ENCODE assay signal across 24 cellular contexts in genomic region chr6:131877999-131878789, GRCh38.
"Had no signal": no experiment of that assay in that cellular context is flagged by ENCODE, and none has a peak within 500 bp of the region (broad histone marks: within the 10 kb centered on the region; RNA-seq: fewer than 3 reads in every experiment).

No MANE protein-coding gene starts in this region.

- H3K36me3 ChIP-seq: cardiac muscle cell had no signal

- H3K27ac ChIP-seq: cardiac muscle cell, dorsolateral prefrontal cortex, hepatocyte, skin epidermis, tibial nerve had no signal

- ATAC-seq: activated CD8-positive, alpha-beta T cell treated with anti-CD3 and anti-CD28 coated beads, Interleukin-2, amount 10 ng/mL, durations not matched to agents 7 days and 5 days; activated T-cell treated with anti-CD3 and anti-CD28 coated beads, Interleukin-2, amount 50 U/mL, for 72 hours; left ventricle myocardium superior; natural killer cell treated with Interleukin-12 subunit alpha and Interleukin-12 subunit beta and Interleukin-15 and Interleukin-18, amount 100 ng/mL, for 72 hours; T-helper 17 cell had no signal

- H3K9me3 Mint-ChIP-seq: activated T-cell treated with anti-CD3 and anti-CD28 coated beads, Interleukin-2, amount 50 U/mL, for 72 hours; endodermal cell; memory B cell; natural killer cell treated with Interleukin-12 subunit alpha and Interleukin-12 subunit beta and Interleukin-15 and Interleukin-18, amount 100 ng/mL, for 72 hours had no signal

- FAIRE-seq: keratinocyte had no signal

- H3K4me3 ChIP-seq: cardiac muscle cell, dorsolateral prefrontal cortex, hepatocyte, skin epidermis, tibial nerve had no signal

- H3K27me3 Mint-ChIP-seq: memory B cell; natural killer cell treated with Interleukin-12 subunit alpha and Interleukin-12 subunit beta and Interleukin-15 and Interleukin-18, amount 100 ng/mL, for 72 hours; T-helper 17 cell had no signal

- H3K27me3 ChIP-seq: cardiac muscle cell, dorsolateral prefrontal cortex, hepatocyte, tibial nerve had no signal

- H3K9me3 ChIP-seq: tibial nerve had no signal

- DNase-seq: activated CD4-positive, alpha-beta T cell treated with anti-CD3 and anti-CD28 coated beads for 4 hours; activated CD8-positive, alpha-beta memory T cell treated with anti-CD3 and anti-CD28 coated beads, Interleukin-2, amount 50 U/mL, for 48 hours; activated CD8-positive, alpha-beta T cell treated with anti-CD3 and anti-CD28 coated beads, Interleukin-2, amount 10 ng/mL, durations not matched to agents 7 days and 5 days; activated gamma-delta T cell; activated T-cell treated with anti-CD3 and anti-CD28 coated beads, Interleukin-2, amount 50 U/mL, for 72 hours; anterior cingulate cortex; dorsolateral prefrontal cortex; endodermal cell; erythroblast; left ventricle myocardium superior; nucleus accumbens; posterior cingulate gyrus; stimulated activated CD4-positive, alpha-beta T cell treated with anti-CD3 and anti-CD28 coated beads, Interleukin-4, amount 100 ng/mL, for 24 hours; stimulated activated naive CD4-positive, alpha-beta T cell; substantia nigra; T-helper 17 cell had no signal

- H3K4me2 ChIP-seq: hepatocyte had no signal

- H3K27ac Mint-ChIP-seq: activated CD8-positive, alpha-beta T cell treated with anti-CD3 and anti-CD28 coated beads, Interleukin-2, amount 10 ng/mL, durations not matched to agents 7 days and 5 days; activated naive CD8-positive, alpha-beta T cell; activated T-cell treated with anti-CD3 and anti-CD28 coated beads, Interleukin-2, amount 50 U/mL, for 72 hours; endodermal cell; memory B cell; natural killer cell treated with Interleukin-12 subunit alpha and Interleukin-12 subunit beta and Interleukin-15 and Interleukin-18, amount 100 ng/mL, for 72 hours; T-helper 17 cell had no signal

- H3K4me1 ChIP-seq: tibial nerve had no signal

- H3K4me3 Mint-ChIP-seq: activated CD8-positive, alpha-beta T cell treated with anti-CD3 and anti-CD28 coated beads, Interleukin-2, amount 10 ng/mL, durations not matched to agents 7 days and 5 days; activated naive CD8-positive, alpha-beta T cell; activated T-cell treated with anti-CD3 and anti-CD28 coated beads, Interleukin-2, amount 50 U/mL, for 72 hours; endodermal cell; memory B cell; natural killer cell treated with Interleukin-12 subunit alpha and Interleukin-12 subunit beta and Interleukin-15 and Interleukin-18, amount 100 ng/mL, for 72 hours; T-helper 17 cell had no signal

- H3K79me2 ChIP-seq: hepatocyte had no signal

- H2AFZ ChIP-seq: hepatocyte had no signal

- H3K4me1 Mint-ChIP-seq: memory B cell had no signal

- H3K36me3 Mint-ChIP-seq: activated naive CD8-positive, alpha-beta T cell; memory B cell; natural killer cell treated with Interleukin-12 subunit alpha and Interleukin-12 subunit beta and Interleukin-15 and Interleukin-18, amount 100 ng/mL, for 72 hours had no signal
